8 cellular contexts compared by ENCODE assay signal in genomic region chr20:38290829-38291581, GRCh38. TPM values are rescaled to one million over a fixed set of nuclear protein-coding genes. Genes with fewer than 3 reads are reported as not detected.
DNase-seq lines count a peak whose midpoint lies in the region; ATAC-seq, FAIRE-seq and TF ChIP-seq lines count a peak whose summit lies in the region.

No MANE protein-coding gene starts in this region.

- H3K9me3 Mint-ChIP-seq in activated CD8-positive, alpha-beta memory T cell treated with anti-CD3 and anti-CD28 coated beads, Interleukin-2, amount 10 ng/mL, durations not matched to agents 7 days and 5 days (ENCODE audit: low read depth) = no peaks in the 10 kb centered on the region
- H3K9me3 Mint-ChIP-seq in naive thymus-derived CD8-positive, alpha-beta T cell = no peaks in the 10 kb centered on the region

- ATAC-seq in activated CD8-positive, alpha-beta memory T cell treated with anti-CD3 and anti-CD28 coated beads, Interleukin-2, amount 10 ng/mL, durations not matched to agents 7 days and 5 days = no peak
- no peak for ATAC-seq in HG02884 (IDR thresholded peaks at IDR 0.05; ENCODE audit: unreplicated experiment)
- ATAC-seq in naive thymus-derived CD8-positive, alpha-beta T cell = no peak

- peaks cover 28% of the 10 kb centered on the region for H3K27me3 Mint-ChIP-seq in activated CD8-positive, alpha-beta memory T cell treated with anti-CD3 and anti-CD28 coated beads, Interleukin-2, amount 10 ng/mL, durations not matched to agents 7 days and 5 days
- H3K27me3 Mint-ChIP-seq in naive thymus-derived CD8-positive, alpha-beta T cell = peaks cover 17 to 67% (median 30%) of the 10 kb centered on the region in 5 donors

- POLR2A ChIA-PET in naive thymus-derived CD8-positive, alpha-beta T cell (lab: Charles Lee) = no interaction called here

- H3K9me3 ChIP-seq in kidney (ENCODE audit: control insufficient read depth in 1 of 2, low read length in 2 of 2) = no peaks in the 10 kb centered on the region

- H3K4me1 ChIP-seq in kidney (ENCODE audit: control insufficient read depth in 1 of 2, insufficient read depth in 1 of 2, low read depth in 1 of 2, low read length in 2 of 2) = no peaks in the 10 kb centered on the region

- H3K9ac ChIP-seq in kidney (ENCODE audit: low read length in 2 of 2) = no peak overlapping the region

- H3K4me3 ChIP-seq in AG09309 (ENCODE audit: control insufficient read depth, low read depth, low read length) (peak overlapping the region; percentile 5), astrocyte of the cerebellum (ENCODE audit: low read depth, low read length) (no peak overlapping the region), kidney (ENCODE audit: low read length in 2 of 2) (no peak overlapping the region)

- no peak for FAIRE-seq in kidney (lab: Jason Lieb, UNC)

- DNase-seq in AG09309 (ENCODE audit: low read depth) (peak; percentile 35), HPDE6-E6E7 (ENCODE audit: extremely low spot score) (peak; percentile 51), astrocyte of the cerebellum (ENCODE audit: low read depth) (peak; percentile 94), kidney (no peak), CD1c-positive myeloid dendritic cell (ENCODE audit: extremely low spot score) (no peak)
- no peak for DNase-seq in activated CD8-positive, alpha-beta memory T cell treated with anti-CD3 and anti-CD28 coated beads, Interleukin-2, amount 10 ng/mL, durations not matched to agents 7 days and 5 days
- DNase-seq in naive thymus-derived CD8-positive, alpha-beta T cell = no peak

- no peaks in the 10 kb centered on the region for H3K36me3 ChIP-seq in kidney (ENCODE audit: control insufficient read depth in 1 of 2, insufficient read depth in 2 of 2, low read length in 2 of 2)

- H3K36me3 Mint-ChIP-seq in activated CD8-positive, alpha-beta memory T cell treated with anti-CD3 and anti-CD28 coated beads, Interleukin-2, amount 10 ng/mL, durations not matched to agents 7 days and 5 days = no peaks in the 10 kb centered on the region
- H3K36me3 Mint-ChIP-seq in naive thymus-derived CD8-positive, alpha-beta T cell = no peaks in the 10 kb centered on the region

- in situ Hi-C loops in astrocyte of the cerebellum (cut with HindIII; ENCODE audit: low sequenced_read_pairs) = no loop called here

- H3K4me3 Mint-ChIP-seq in activated CD8-positive, alpha-beta memory T cell treated with anti-CD3 and anti-CD28 coated beads, Interleukin-2, amount 10 ng/mL, durations not matched to agents 7 days and 5 days = no peak overlapping the region
- H3K4me3 Mint-ChIP-seq in naive thymus-derived CD8-positive, alpha-beta T cell = no peak overlapping the region

- H3K4me1 Mint-ChIP-seq in activated CD8-positive, alpha-beta memory T cell treated with anti-CD3 and anti-CD28 coated beads, Interleukin-2, amount 10 ng/mL, durations not matched to agents 7 days and 5 days = peaks cover 3% of the 10 kb centered on the region
- H3K4me1 Mint-ChIP-seq in naive thymus-derived CD8-positive, alpha-beta T cell = peaks cover 0 to 6% (median 1%) of the 10 kb centered on the region in 4 donors

- CTCF ChIA-PET in activated CD8-positive, alpha-beta memory T cell treated with anti-CD3 and anti-CD28 coated beads, Interleukin-2, amount 10 ng/mL, durations not matched to agents 7 days and 5 days (lab: Charles Lee) = interaction anchor here (1.3 kb wide), 1 partner anchor 11 kb away, joined by 5 read pairs; no protein-coding TSS in a partner anchor

- H3K27ac Mint-ChIP-seq in activated CD8-positive, alpha-beta memory T cell treated with anti-CD3 and anti-CD28 coated beads, Interleukin-2, amount 10 ng/mL, durations not matched to agents 7 days and 5 days = no peak overlapping the region
- H3K27ac Mint-ChIP-seq in naive thymus-derived CD8-positive, alpha-beta T cell = no peak overlapping the region

- intact Hi-C loops in kidney (cut with DNase I) = no loop called here

- peak; percentile 62 for TF ChIP-seq CTCF in AG09309 (IDR thresholded peaks at IDR 0.05; ENCODE audit: control insufficient read depth, insufficient read depth, low read depth, low read length, missing control alignments)
- TF ChIP-seq CTCF in astrocyte of the cerebellum (IDR thresholded peaks at IDR 0.05; ENCODE audit: low read depth, low read length, missing control alignments) = peak; percentile 77
- TF ChIP-seq CTCF in kidney (IDR thresholded peaks at IDR 0.05; ENCODE audit: borderline replicate concordance, extremely low read depth, insufficient read depth) = peak; percentile 15

- H3K27ac ChIP-seq in kidney (ENCODE audit: low read depth in 2 of 2, low read length in 2 of 2) = no peak overlapping the region

RNA-seq across cellular contexts. Expression of gene BPI, which starts 13.0 kb away (rescaled TPM):
- total RNA-seq in kidney = 0.16 TPM
- polyA plus RNA-seq in kidney (ENCODE audit: insufficient read depth, low read depth, low replicate concordance) = 1.5 TPM
- total RNA-seq in activated CD8-positive, alpha-beta memory T cell treated with anti-CD3 and anti-CD28 coated beads, Interleukin-2, amount 10 ng/mL, durations not matched to agents 7 days and 5 days = not detected
- total RNA-seq in naive thymus-derived CD8-positive, alpha-beta T cell = not detected
- polyA plus RNA-seq in naive thymus-derived CD8-positive, alpha-beta T cell = not detected

RNA-seq across cellular contexts. Expression of gene KIAA1755, which starts 30.5 kb away (rescaled TPM):
- total RNA-seq in kidney = 5.1 TPM
- polyA plus RNA-seq in kidney (ENCODE audit: insufficient read depth, low read depth, low replicate concordance) = 1.5 TPM
- not detected for total RNA-seq in activated CD8-positive, alpha-beta memory T cell treated with anti-CD3 and anti-CD28 coated beads, Interleukin-2, amount 10 ng/mL, durations not matched to agents 7 days and 5 days
- not detected for total RNA-seq in naive thymus-derived CD8-positive, alpha-beta T cell
- polyA plus RNA-seq in naive thymus-derived CD8-positive, alpha-beta T cell = not detected

RNA-seq across cellular contexts. Expression of gene LBP, which starts 55.3 kb away (rescaled TPM):
- 2.3 TPM for total RNA-seq in kidney
- 1.2 TPM for polyA plus RNA-seq in kidney (ENCODE audit: insufficient read depth, low read depth, low replicate concordance)
- not detected for total RNA-seq in activated CD8-positive, alpha-beta memory T cell treated with anti-CD3 and anti-CD28 coated beads, Interleukin-2, amount 10 ng/mL, durations not matched to agents 7 days and 5 days
- not detected for total RNA-seq in naive thymus-derived CD8-positive, alpha-beta T cell
- polyA plus RNA-seq in naive thymus-derived CD8-positive, alpha-beta T cell = not detected

Comparison
In these comparisons a context has a peak if more than half of its experiments do, and no peak if none do; other contexts are left out.
1. DNase-seq: peak in AG09309 (single experiment), HPDE6-E6E7 (single experiment) and astrocyte of the cerebellum (single experiment); none in kidney (single experiment), activated CD8-positive, alpha-beta memory T cell treated with anti-CD3 and anti-CD28 coated beads, Interleukin-2, amount 10 ng/mL, durations not matched to agents 7 days and 5 days (single experiment), CD1c-positive myeloid dendritic cell (single experiment) and naive thymus-derived CD8-positive, alpha-beta T cell (0 of 10).
2. CTCF ChIP-seq: peak in every context shown above with its lines; median percentile 77 in astrocyte of the cerebellum; 62 in AG09309; 15 in kidney.